15 cellular contexts compared by ENCODE assay signal in genomic region chr22:34427841-34428240, GRCh38.
DNase-seq lines count a peak whose midpoint lies in the region; ATAC-seq, FAIRE-seq and TF ChIP-seq lines count a peak whose summit lies in the region.
"Had no signal": no experiment of that assay in that cellular context is flagged by ENCODE, and none has a peak within 500 bp of the region (broad histone marks: within the 10 kb centered on the region; RNA-seq: fewer than 3 reads in every experiment).

No MANE protein-coding gene starts in this region.

- TF ChIP-seq POLR2A in IMR-90 (IDR thresholded peaks at IDR 0.05; ENCODE audit: low read depth, low read length) = no peak

- no peak overlapping the region for H3K56ac ChIP-seq in IMR-90 (ENCODE audit: extremely low read depth, insufficient read depth, low read length)

- ATAC-seq in IMR-90 (ENCODE audit: low read depth) = no peak

- H3K18ac ChIP-seq in IMR-90 (ENCODE audit: low read depth, low read length) = no peak overlapping the region

- POLR2A ChIA-PET in IMR-90 (lab: Charles Lee; ENCODE audit: unreplicated experiment) = no interaction called here

- H3K4ac ChIP-seq in IMR-90 (ENCODE audit: low read depth, low read length) = no peak overlapping the region

- H3K36me3 ChIP-seq in IMR-90 (ENCODE audit: control insufficient read depth, insufficient read depth, low read length) (no peaks in the 10 kb centered on the region), bronchial epithelial cell (ENCODE audit: control insufficient read depth, insufficient read depth, low read length) (no peaks in the 10 kb centered on the region), keratinocyte (ENCODE audit: control insufficient read depth in 2 of 2, extremely low read depth in 1 of 2, insufficient read depth in 2 of 2, low read length in 2 of 2) (no peaks in the 10 kb centered on the region)
- H3K36me3 ChIP-seq: HAP-1 had no signal

- no peaks in the 10 kb centered on the region for H3K9me1 ChIP-seq in IMR-90 (ENCODE audit: insufficient read depth, low read length)
- H3K9me1 ChIP-seq in keratinocyte (ENCODE audit: control insufficient read depth, extremely low read depth, insufficient read depth, low read length) = no peaks in the 10 kb centered on the region

- no peak overlapping the region for H2BK120ac ChIP-seq in IMR-90 (ENCODE audit: low read depth, low read length)

- no peaks in the 10 kb centered on the region for H3K79me2 ChIP-seq in keratinocyte (ENCODE audit: control insufficient read depth, insufficient read depth, low read length)

- H3K4me1 ChIP-seq in IMR-90 (ENCODE audit: control insufficient read depth, insufficient read depth, low read length) (no peaks in the 10 kb centered on the region), keratinocyte (ENCODE audit: control insufficient read depth, extremely low read depth, insufficient read depth, low read length) (peaks cover 32% of the 10 kb centered on the region)
- H3K4me1 ChIP-seq: HAP-1 had no signal

- in situ Hi-C loops in IMR-90 (cut with MboI; ENCODE audit: low sequenced_read_pairs) = no loop called here

- no peak for DNase-seq in IMR-90
- DNase-seq in bronchial epithelial cell (ENCODE audit: low read depth) = peak; percentile 58
- peak; percentile 68 for DNase-seq in keratinocyte (ENCODE audit: low read depth, low spot score)
- no peak for DNase-seq in HK-2 (ENCODE audit: unreplicated experiment)
- no peak for DNase-seq in Ammon's horn (ENCODE audit: low spot score)
- DNase-seq in head of caudate nucleus = no peak
- DNase-seq: CD4-positive, CD25-positive, alpha-beta regulatory T cell; DMS79; GOT3; KG1 had no signal

- H4K8ac ChIP-seq in IMR-90 (ENCODE audit: low read depth in 2 of 2, low read length in 2 of 2) = no peak overlapping the region

- no CpG with 5 or more reads among the region's 1 CpG for WGBS in IMR-90 (ENCODE audit: extremely low coverage in 2 of 2, insufficient read length in 1 of 2), 2 experiments

- intact Hi-C loops in IMR-90 (cut with micrococcal nuclease) = no loop called here
- intact Hi-C loops in head of caudate nucleus (cut with DNase I) = no loop called here

- no peak overlapping the region for H3K14ac ChIP-seq in IMR-90 (replicated peaks; ENCODE audit: low read depth, low read length)

- H2BK5ac ChIP-seq in IMR-90 (ENCODE audit: low read depth, low read length, poor library complexity, severe bottlenecking) = no peak overlapping the region

- no peak for TF ChIP-seq RAD21 in IMR-90 (IDR thresholded peaks at IDR 0.05; ENCODE audit: low read length)

- no peak overlapping the region for H2AK9ac ChIP-seq in IMR-90 (replicated peaks; ENCODE audit: low read depth, low read length, poor library complexity)

- no peak overlapping the region for H3K4me3 ChIP-seq in IMR-90 (ENCODE audit: insufficient read depth, low read depth, low read length)
- no peak overlapping the region for H3K4me3 ChIP-seq in bronchial epithelial cell (ENCODE audit: low read depth, low read length)
- H3K4me3 ChIP-seq in keratinocyte (ENCODE audit: control insufficient read depth in 2 of 3, extremely low read depth in 1 of 3, insufficient read depth in 2 of 3, low read depth in 1 of 3, low read length in 3 of 3) = no peak overlapping the region
- H3K4me3 ChIP-seq: HAP-1 had no signal

- H3K9me3 ChIP-seq in IMR-90 (ENCODE audit: control insufficient read depth, insufficient read depth, low read length) (peaks cover 21% of the 10 kb centered on the region), keratinocyte (ENCODE audit: control insufficient read depth, low read depth, low read length) (no peaks in the 10 kb centered on the region)
- H3K9me3 ChIP-seq: HAP-1 had no signal

- H3K79me1 ChIP-seq in IMR-90 (ENCODE audit: low read depth in 1 of 2, low read length in 2 of 2) = no peaks in the 10 kb centered on the region

- H4K5ac ChIP-seq in IMR-90 (ENCODE audit: low read depth, low read length) = no peak overlapping the region

- H3K27ac ChIP-seq in C4-2B (peak overlapping the region; percentile 21; the same call in 1 of the 2 replicates), IMR-90 (ENCODE audit: insufficient read depth, low read length) (no peak overlapping the region), keratinocyte (ENCODE audit: control insufficient read depth, insufficient read depth, low read length) (peak overlapping the region; percentile 93)
- H3K27ac ChIP-seq: HL-60 had no signal

- H2BK20ac ChIP-seq in IMR-90 (ENCODE audit: low read depth, low read length) = no peak overlapping the region

- H3K27me3 ChIP-seq in IMR-90 (ENCODE audit: control insufficient read depth, insufficient read depth, low read length) (no peaks in the 10 kb centered on the region), bronchial epithelial cell (ENCODE audit: control insufficient read depth, insufficient read depth, low read length) (no peaks in the 10 kb centered on the region), keratinocyte (ENCODE audit: control insufficient read depth, extremely low read depth, insufficient read depth, low read length) (no peaks in the 10 kb centered on the region)

- H3K4me2 ChIP-seq in IMR-90 (ENCODE audit: low read depth, low read length) (no peak overlapping the region), keratinocyte (ENCODE audit: control insufficient read depth, extremely low read depth, insufficient read depth, low read depth, low read length) (peak overlapping the region; percentile 63)

- no peak for FAIRE-seq in bronchial epithelial cell (lab: Jason Lieb, UNC)
- FAIRE-seq in keratinocyte (lab: Jason Lieb, UNC) = peak; percentile 77
- FAIRE-seq: A204.1, GM12892 had no signal

- H2AFZ ChIP-seq in IMR-90 (replicated peaks; ENCODE audit: low read length, poor library complexity) (no peak overlapping the region), keratinocyte (ENCODE audit: control insufficient read depth, low read length) (no peak overlapping the region)

- dilution Hi-C loops in IMR-90 (cut with HindIII; ENCODE audit: low sequenced_read_pairs, unreplicated experiment) (no loop called here), keratinocyte (cut with MboI; ENCODE audit: extremely low pct_ligation_motif_present, low sequenced_read_pairs) (no loop called here)

- H2AK5ac ChIP-seq in IMR-90 (ENCODE audit: low read depth, low read length) = no peak overlapping the region

- H3K9ac ChIP-seq in IMR-90 (ENCODE audit: low read depth, low read length) (no peak overlapping the region), keratinocyte (ENCODE audit: control insufficient read depth, extremely low read depth, insufficient read depth, low read length) (no peak overlapping the region)

- H4K91ac ChIP-seq in IMR-90 (ENCODE audit: insufficient read depth, low read depth, low read length) = no peak overlapping the region

- H3K23ac ChIP-seq in IMR-90 (ENCODE audit: low read depth, low read length) = no peak overlapping the region

- H2BK15ac ChIP-seq in IMR-90 (ENCODE audit: low read depth, low read length) = no peak overlapping the region

- H4K20me1 ChIP-seq in IMR-90 (ENCODE audit: insufficient read depth, low read length) (no peaks in the 10 kb centered on the region), keratinocyte (ENCODE audit: control insufficient read depth, extremely low read depth, insufficient read depth, low read length) (no peaks in the 10 kb centered on the region)

- CTCF ChIA-PET in IMR-90 (lab: Yijun Ruan, JAX) = no interaction called here

- TF ChIP-seq CTCF in C4-2B (conservative IDR thresholded peaks at IDR 0.05) = no peak
- no peak for TF ChIP-seq CTCF in IMR-90 (conservative IDR thresholded peaks at IDR 0.05; ENCODE audit: low read depth, low read length)
- no peak for TF ChIP-seq CTCF in bronchial epithelial cell (IDR thresholded peaks at IDR 0.05; ENCODE audit: insufficient read depth, low read length, severe bottlenecking)
- no peak for TF ChIP-seq CTCF in keratinocyte (optimal IDR thresholded peaks at IDR 0.05 in 1 of 3, IDR thresholded peaks at IDR 0.05 in 1 of 3, conservative IDR thresholded peaks at IDR 0.05 in 1 of 3; ENCODE audit: extremely low read depth in 1 of 3, insufficient read depth in 2 of 3, low read length in 3 of 3)

- BruUV-seq in IMR-90 (replicated peaks; lab: Mats Ljungman, UMichigan) = no TSS peak

TF ChIP-seq in IMR-90, 13 proteins besides CTCF, POLR2A, EP300 and RAD21:
- TF ChIP-seq NFE2L2 (IDR thresholded peaks at IDR 0.05; ENCODE audit: low read depth, low read length) = no peak
- peak; percentile 88 for TF ChIP-seq MAFK (IDR thresholded peaks at IDR 0.05; ENCODE audit: low read depth, low read length)
- peak; percentile 42 for TF ChIP-seq CEBPB (IDR thresholded peaks at IDR 0.05; ENCODE audit: low read depth, low read length)
- TF ChIP-seq RCOR1 (IDR thresholded peaks at IDR 0.05; ENCODE audit: insufficient replicate concordance, low read length) = no peak
- no peak for TF ChIP-seq CHD1 (IDR thresholded peaks at IDR 0.05; ENCODE audit: low read depth, low read length)

Comparison
In these comparisons a context has a peak if more than half of its experiments do, and no peak if none do; other contexts are left out.
1. DNase-seq: peak in bronchial epithelial cell (single experiment) and keratinocyte (single experiment); none in IMR-90 (single experiment), HK-2 (single experiment), Ammon's horn (single experiment) and head of caudate nucleus (0 of 42).